Comparison of ENCODE assay signal across 19 cellular contexts in genomic region chr7:151255390-151255789, GRCh38. TPM values are rescaled to one million over a fixed set of nuclear protein-coding genes. Genes with fewer than 3 reads are reported as not detected.
DNase-seq lines count a peak whose midpoint lies in the region; ATAC-seq, FAIRE-seq and TF ChIP-seq lines count a peak whose summit lies in the region.
"Had no signal": no experiment of that assay in that cellular context is flagged by ENCODE, and none has a peak within 500 bp of the region (broad histone marks: within the 10 kb centered on the region; RNA-seq: fewer than 3 reads in every experiment).

No MANE protein-coding gene starts in this region.

- no peak overlapping the region for H3K56ac ChIP-seq in IMR-90 (ENCODE audit: extremely low read depth, insufficient read depth, low read length)
- H3K56ac ChIP-seq in H1 (replicated peaks; ENCODE audit: insufficient read length, low read depth, low read length) = no peak overlapping the region

- H3K4me1 ChIP-seq in IMR-90 (ENCODE audit: control insufficient read depth, insufficient read depth, low read length) = peaks cover 15% of the 10 kb centered on the region
- peaks cover 0 to 23% (median 16%) of the 10 kb centered on the region in 4 experiments; a peak in 6 of 7 replicates for H3K4me1 ChIP-seq in H1 (replicated peaks in 1 of 4; ENCODE audit: control insufficient read depth in 3 of 4, insufficient read depth in 4 of 4, low read length in 3 of 4)
- peaks cover 23% of the 10 kb centered on the region for H3K4me1 ChIP-seq in neural progenitor cell
- H3K4me1 ChIP-seq in esophagus muscularis mucosa = peaks cover 25 to 34% (median 28%) of the 10 kb centered on the region in 4 donors

- TF ChIP-seq CTCF in IMR-90 (conservative IDR thresholded peaks at IDR 0.05; ENCODE audit: low read depth, low read length) (no peak), H1 (IDR thresholded peaks at IDR 0.05; ENCODE audit: control extremely low read depth in 1 of 3, insufficient read depth in 1 of 3, low read depth in 1 of 3, low read length in 3 of 3) (no peak), neural progenitor cell (IDR thresholded peaks at IDR 0.05) (no peak), type B pancreatic cell (conservative IDR thresholded peaks at IDR 0.05) (no peak), esophagus muscularis mucosa (IDR thresholded peaks at IDR 0.05) (no peak)

- TF ChIP-seq RAD21 in IMR-90 (IDR thresholded peaks at IDR 0.05; ENCODE audit: low read length) (no peak), H1 (IDR thresholded peaks at IDR 0.05 in 1 of 2, conservative IDR thresholded peaks at IDR 0.05 in 1 of 2; ENCODE audit: low read depth in 2 of 2, low read length in 2 of 2) (no peak)

- H3K27ac Mint-ChIP-seq in neural progenitor cell (peak overlapping the region; percentile 79), type B pancreatic cell (peak overlapping the region; percentile 48)
- H3K27ac Mint-ChIP-seq: CD4-positive, alpha-beta memory T cell; HFFc6 had no signal

- DNase-seq in IMR-90 (no peak), H1 (ENCODE audit: low read depth in 1 of 2, low spot score in 2 of 2) (no peak), neural progenitor cell (ENCODE audit: low spot score) (no peak), type B pancreatic cell (ENCODE audit: extremely low spot score, unreplicated experiment) (no peak), esophagus muscularis mucosa (ENCODE audit: extremely low spot score) (no peak), GM03348 (ENCODE audit: low spot score) (no peak)
- DNase-seq: BE2C, DMS79 treated with DMSO at 0.1 percent for 48 hours, EL, GOT3, HCEC 1CT, HFFc6 had no signal

- WGBS in IMR-90 (ENCODE audit: extremely low coverage in 2 of 2, insufficient read length in 1 of 2), 2 experiments = 74% methylated on average over 7 of the region's 7 CpGs; no CpG with 5 or more reads in 1 of the 2 experiments
- WGBS in H1 (ENCODE audit: extremely low coverage in 1 of 2, insufficient coverage in 1 of 2, insufficient read length in 1 of 2, insufficient replicate concordance in 2 of 2, low coverage in 1 of 2, low lambda C conversion rate in 2 of 2, missing lambda C conversion rate in 1 of 2), 2 experiments = 80% methylated on average over 7 of the region's 7 CpGs; no CpG with 5 or more reads in 1 of the 2 experiments
- WGBS in esophagus muscularis mucosa = 70% methylated on average over 7 of the region's 7 CpGs

- no peaks in the 10 kb centered on the region for H3K36me3 Mint-ChIP-seq in neural progenitor cell
- H3K36me3 Mint-ChIP-seq in type B pancreatic cell = no peaks in the 10 kb centered on the region
- H3K36me3 Mint-ChIP-seq: CD4-positive, alpha-beta memory T cell had no signal

- H3K9me1 ChIP-seq in IMR-90 (ENCODE audit: insufficient read depth, low read length) = peaks cover 5% of the 10 kb centered on the region; the same call in 1 of the 2 replicates

- H2AFZ ChIP-seq in IMR-90 (replicated peaks; ENCODE audit: low read length, poor library complexity) (peak overlapping the region; percentile 23), H1 (ENCODE audit: low read length) (no peak overlapping the region), neural progenitor cell (replicated peaks) (no peak overlapping the region)

- H3K27ac ChIP-seq in IMR-90 (ENCODE audit: insufficient read depth, low read length) (no peak overlapping the region), H1 (ENCODE audit: low read depth, low read length) (no peak overlapping the region), neural progenitor cell (no peak overlapping the region), esophagus muscularis mucosa (replicated peaks in 1 of 4) (no peak overlapping the region)
- H3K27ac ChIP-seq: C4-2B, HL-60 had no signal

- H3K4me3 ChIP-seq in IMR-90 (ENCODE audit: insufficient read depth, low read depth, low read length) (no peak overlapping the region), H1 (ENCODE audit: extremely low read depth in 1 of 4, insufficient read depth in 2 of 4, low read depth in 3 of 4, low read length in 4 of 4) (no peak overlapping the region), neural progenitor cell (no peak overlapping the region), esophagus muscularis mucosa (no peak overlapping the region)

- H3K27me3 ChIP-seq in IMR-90 (ENCODE audit: control insufficient read depth, insufficient read depth, low read length) (peaks cover 15% of the 10 kb centered on the region), H1 (replicated peaks in 1 of 4; ENCODE audit: control insufficient read depth in 3 of 4, extremely low read depth in 1 of 4, insufficient read depth in 3 of 4, low read length in 3 of 4) (peaks cover 3 to 25% (median 19%) of the 10 kb centered on the region in 4 experiments), neural progenitor cell (peaks cover 36% of the 10 kb centered on the region), esophagus muscularis mucosa (no peaks in the 10 kb centered on the region)

- POLR2A ChIA-PET in IMR-90 (lab: Charles Lee; ENCODE audit: unreplicated experiment) (no interaction called here), H1 (lab: Charles Lee; ENCODE audit: partially characterized antibody) (interaction anchor here (0.9 to 1.7 kb wide), 3 partner anchors 12 to 45 kb away, joined by 3 to 5 read pairs (median 4); partner anchors contain the start of gene H2BK1)

- no peaks in the 10 kb centered on the region for H3K9me3 ChIP-seq in IMR-90 (ENCODE audit: control insufficient read depth, insufficient read depth, low read length)
- H3K9me3 ChIP-seq in H1 (ENCODE audit: insufficient read depth in 2 of 2, low read depth in 1 of 2, low read length in 1 of 2) = no peaks in the 10 kb centered on the region
- H3K9me3 ChIP-seq in neural progenitor cell (ENCODE audit: low read depth) = no peaks in the 10 kb centered on the region
- no peaks in the 10 kb centered on the region for H3K9me3 ChIP-seq in esophagus muscularis mucosa
- H3K9me3 ChIP-seq: BE2C had no signal

- CTCF ChIA-PET in IMR-90 (lab: Yijun Ruan, JAX) = no interaction called here
- CTCF ChIA-PET in H1 (lab: Charles Lee; ENCODE audit: partially characterized antibody) = interaction anchor here (0.6 to 3.3 kb wide), 5 partner anchors 10 to 46 kb away, joined by 3 to 21 read pairs (median 4); no protein-coding TSS in a partner anchor

- H3K23ac ChIP-seq in IMR-90 (ENCODE audit: low read depth, low read length) = no peak overlapping the region
- H3K23ac ChIP-seq in H1 (ENCODE audit: insufficient read length) = no peak overlapping the region

- H4K91ac ChIP-seq in IMR-90 (ENCODE audit: insufficient read depth, low read depth, low read length) (no peak overlapping the region), H1 (replicated peaks; ENCODE audit: insufficient read length, low read length) (no peak overlapping the region)

- H3K4ac ChIP-seq in IMR-90 (ENCODE audit: low read depth, low read length) (no peak overlapping the region), H1 (replicated peaks; ENCODE audit: insufficient read length, low read depth, low read length) (no peak overlapping the region)

- peaks cover 25% of the 10 kb centered on the region for H3K27me3 Mint-ChIP-seq in neural progenitor cell (ENCODE audit: insufficient read depth, low read depth)
- peaks cover 40% of the 10 kb centered on the region for H3K27me3 Mint-ChIP-seq in type B pancreatic cell

- H3K4me1 Mint-ChIP-seq in neural progenitor cell (peaks cover 43% of the 10 kb centered on the region), type B pancreatic cell (ENCODE audit: unreplicated experiment) (peaks cover 18% of the 10 kb centered on the region)

- peaks cover 13% of the 10 kb centered on the region; the same call in 1 of the 2 replicates for H3K23me2 ChIP-seq in H1 (ENCODE audit: low read depth, low read length)

- in situ Hi-C loops in IMR-90 (cut with MboI; ENCODE audit: low sequenced_read_pairs) = no loop called here

- no peak for TF ChIP-seq POLR2A in IMR-90 (IDR thresholded peaks at IDR 0.05; ENCODE audit: low read depth, low read length)
- no peak for TF ChIP-seq POLR2A in H1 (IDR thresholded peaks at IDR 0.05; ENCODE audit: control extremely low read depth in 1 of 2, low read depth in 2 of 2, low read length in 2 of 2)
- no peak for TF ChIP-seq POLR2A in esophagus muscularis mucosa (IDR thresholded peaks at IDR 0.05; ENCODE audit: low read depth)

- no peak for TF ChIP-seq EP300 in H1 (IDR thresholded peaks at IDR 0.05; ENCODE audit: borderline replicate concordance in 1 of 2, low read depth in 2 of 2, low read length in 2 of 2)
- no peak for TF ChIP-seq EP300 in esophagus muscularis mucosa (IDR thresholded peaks at IDR 0.05)

- H3K79me1 ChIP-seq in IMR-90 (ENCODE audit: low read depth in 1 of 2, low read length in 2 of 2) (peaks cover 4 to 21% of the 10 kb centered on the region in 2 experiments; a peak in 2 of 4 replicates), H1 (ENCODE audit: low read depth, low read length) (no peaks in the 10 kb centered on the region)

- no peak overlapping the region for H2BK15ac ChIP-seq in IMR-90 (ENCODE audit: low read depth, low read length)
- no peak overlapping the region for H2BK15ac ChIP-seq in H1 (ENCODE audit: low read length)

- intact Hi-C loops in IMR-90 (cut with micrococcal nuclease) (no loop called here), esophagus muscularis mucosa (cut with DNase I) (no loop called here)

- H3K4me3 Mint-ChIP-seq in neural progenitor cell (peak overlapping the region; percentile 33), type B pancreatic cell (peak overlapping the region; percentile 33)
- H3K4me3 Mint-ChIP-seq: CD4-positive, alpha-beta memory T cell; HFFc6 had no signal

- no peak overlapping the region for H2AK5ac ChIP-seq in IMR-90 (ENCODE audit: low read depth, low read length)
- H2AK5ac ChIP-seq in H1 (ENCODE audit: low read depth, low read length) = 0 out of 2 replicates have a peak overlapping the region, but pooled peaks have one; percentile 39

- no peak overlapping the region for H3K14ac ChIP-seq in IMR-90 (replicated peaks; ENCODE audit: low read depth, low read length)
- no peak overlapping the region for H3K14ac ChIP-seq in H1 (ENCODE audit: insufficient read length)

- H3K36me3 ChIP-seq in IMR-90 (ENCODE audit: control insufficient read depth, insufficient read depth, low read length) (no peaks in the 10 kb centered on the region), H1 (ENCODE audit: control insufficient read depth in 2 of 4, insufficient read depth in 4 of 4, low read length in 3 of 4) (no peaks in the 10 kb centered on the region), neural progenitor cell (no peaks in the 10 kb centered on the region), esophagus muscularis mucosa (no peaks in the 10 kb centered on the region)
- H3K36me3 ChIP-seq: BE2C had no signal

- H2BK12ac ChIP-seq in H1 (ENCODE audit: low read depth, low read length) = no peak overlapping the region; the same call in 1 of the 2 replicates

- H2BK5ac ChIP-seq in IMR-90 (ENCODE audit: low read depth, low read length, poor library complexity, severe bottlenecking) (no peak overlapping the region), H1 (ENCODE audit: low read depth, low read length) (no peak overlapping the region)

- H2BK120ac ChIP-seq in IMR-90 (ENCODE audit: low read depth, low read length) (no peak overlapping the region), H1 (replicated peaks; ENCODE audit: low read depth, low read length) (no peak overlapping the region)

- no peak overlapping the region for H3K4me2 ChIP-seq in IMR-90 (ENCODE audit: low read depth, low read length)
- no peak overlapping the region for H3K4me2 ChIP-seq in H1 (ENCODE audit: insufficient read depth in 1 of 2, low read depth in 2 of 2, low read length in 2 of 2)
- no peak overlapping the region for H3K4me2 ChIP-seq in neural progenitor cell

- H3K79me2 ChIP-seq in H1 (ENCODE audit: control insufficient read depth in 1 of 2, insufficient read depth in 2 of 2, low read length in 2 of 2) (no peaks in the 10 kb centered on the region), neural progenitor cell (ENCODE audit: low read depth) (no peaks in the 10 kb centered on the region)

- no peak overlapping the region for H2AK9ac ChIP-seq in IMR-90 (replicated peaks; ENCODE audit: low read depth, low read length, poor library complexity)

- ATAC-seq in IMR-90 (ENCODE audit: low read depth) = no peak
- no peak for ATAC-seq in GM21737 (IDR thresholded peaks at IDR 0.05; ENCODE audit: unreplicated experiment)

- H4K8ac ChIP-seq in IMR-90 (ENCODE audit: low read depth in 2 of 2, low read length in 2 of 2) (no peak overlapping the region), H1 (ENCODE audit: extremely low read depth, insufficient read depth, low read length) (no peak overlapping the region; the same call in 1 of the 2 replicates)

- H4K5ac ChIP-seq in IMR-90 (ENCODE audit: low read depth, low read length) (no peak overlapping the region), H1 (ENCODE audit: insufficient read length, low read depth, low read length) (no peak overlapping the region)

- FAIRE-seq in H1 (lab: Jason Lieb, UNC) = no peak
- FAIRE-seq: A204.1, G401.6, GM12892 had no signal

- no TSS peak for BruUV-seq in IMR-90 (replicated peaks; lab: Mats Ljungman, UMichigan)

- dilution Hi-C loops in IMR-90 (cut with HindIII; ENCODE audit: low sequenced_read_pairs, unreplicated experiment) = no loop called here

- H3K9ac ChIP-seq in IMR-90 (ENCODE audit: low read depth, low read length) = no peak overlapping the region
- H3K9ac ChIP-seq in H1 (replicated peaks in 1 of 4; ENCODE audit: extremely low read depth in 1 of 4, low read depth in 3 of 4, low read length in 3 of 4) = no peak overlapping the region
- no peak overlapping the region for H3K9ac ChIP-seq in neural progenitor cell

- H4K20me1 ChIP-seq in IMR-90 (ENCODE audit: insufficient read depth, low read length) (no peaks in the 10 kb centered on the region), H1 (replicated peaks in 1 of 2; ENCODE audit: control insufficient read depth in 1 of 2, insufficient read depth in 2 of 2, low read length in 2 of 2) (no peaks in the 10 kb centered on the region), neural progenitor cell (ENCODE audit: low read depth) (no peaks in the 10 kb centered on the region)

- H3K18ac ChIP-seq in IMR-90 (ENCODE audit: low read depth, low read length) (no peak overlapping the region), H1 (ENCODE audit: extremely low read depth, low read length) (no peak overlapping the region)

- no peak overlapping the region for H2BK20ac ChIP-seq in IMR-90 (ENCODE audit: low read depth, low read length)
- H2BK20ac ChIP-seq in H1 (ENCODE audit: low read length) = no peak overlapping the region

- peaks cover 24% of the 10 kb centered on the region for H3F3A ChIP-seq in neural progenitor cell (ENCODE audit: low read depth)

- H3K9me3 Mint-ChIP-seq in neural progenitor cell (no peaks in the 10 kb centered on the region), type B pancreatic cell (no peaks in the 10 kb centered on the region)
- H3K9me3 Mint-ChIP-seq: CD4-positive, alpha-beta memory T cell; HFFc6 had no signal

RNA-seq across cellular contexts. Expression of gene SMARCD3, which starts 6.9 kb away (rescaled TPM):
- total RNA-seq in IMR-90 (2012; rRNA removed) (33.1 and 37.5 TPM in 2 replicates), neural progenitor cell (ENCODE audit: low replicate concordance) (11.0 and 23.6 TPM in 2 replicates), type B pancreatic cell (ENCODE audit: low replicate concordance) (20.0 and 58.4 TPM in 2 replicates), esophagus muscularis mucosa (10 to 100 TPM; 25.3 to 43.4 (median 40.6) TPM)
- polyA plus RNA-seq in IMR-90 (2012; rRNA removed) (43.8 and 48.5 TPM in 2 replicates), H1 (2011; rRNA removed) (5.6 and 6.2 TPM in 2 replicates)
- 28.8 and 30.9 TPM in 2 replicates for polyA plus RNA-seq in IMR-90 (2012; cell fraction: cytosol; rRNA removed)
- polyA plus RNA-seq in IMR-90 (2012; cell fraction: nucleus; rRNA removed; ENCODE audit: low replicate concordance) = 250 and 259 TPM in 2 replicates
- total RNA-seq in H1 (2021; fragmentation: NEBNext Ultra II Directional; extraction: Animal tissue kit (Norgen Biotek cat#: 25700)) = 3.0 and 4.6 TPM in 2 replicates
- 4.5 TPM for polyA plus RNA-seq in H1 (2011; cell fraction: cytosol; rRNA removed)
- 15.3 TPM for polyA plus RNA-seq in H1 (2011; cell fraction: nucleus; rRNA removed)
- 8.3 to 10.0 TPM (median 9.5 TPM) in 4 replicates for polyA plus RNA-seq in H1 (2012, experiment 1 of 2)
- 7.5 TPM for polyA plus RNA-seq in H1 (2012, experiment 2 of 2)
- polyA plus RNA-seq in H1 (2013, experiment 1 of 2) = 3.9 TPM
- 4.3 TPM for polyA plus RNA-seq in H1 (2013, experiment 2 of 2)
- polyA minus RNA-seq in H1 (2011; rRNA and poly(A)+ RNA removed) = 1.6 and 2.0 TPM in 2 replicates
- 2.9 TPM for polyA minus RNA-seq in H1 (2011; cell fraction: cytosol; rRNA and poly(A)+ RNA removed)
- 3.2 TPM for polyA minus RNA-seq in H1 (2011; cell fraction: nucleus; rRNA and poly(A)+ RNA removed)

RNA-seq across cellular contexts. Expression of gene CHPF2, which starts 23.1 kb away (rescaled TPM):
- total RNA-seq in IMR-90 (2012; rRNA removed) (26.2 and 26.9 TPM in 2 replicates), neural progenitor cell (ENCODE audit: low replicate concordance) (8.8 and 18.3 TPM in 2 replicates), type B pancreatic cell (ENCODE audit: low replicate concordance) (44.4 and 54.7 TPM in 2 replicates), esophagus muscularis mucosa (10 to 100 TPM; 23.7 to 39.4 (median 26.8) TPM)
- polyA plus RNA-seq in IMR-90 (2012; rRNA removed) (77.0 and 80.0 TPM in 2 replicates), H1 (2011; rRNA removed) (14.4 and 20.0 TPM in 2 replicates)
- 51.8 and 111 TPM in 2 replicates for polyA plus RNA-seq in IMR-90 (2012; cell fraction: cytosol; rRNA removed)
- polyA plus RNA-seq in IMR-90 (2012; cell fraction: nucleus; rRNA removed; ENCODE audit: low replicate concordance) = 105 and 225 TPM in 2 replicates
- total RNA-seq in H1 (2021; fragmentation: NEBNext Ultra II Directional; extraction: Animal tissue kit (Norgen Biotek cat#: 25700)) = 20.6 and 20.8 TPM in 2 replicates
- polyA plus RNA-seq in H1 (2011; cell fraction: cytosol; rRNA removed) = 14.8 TPM
- polyA plus RNA-seq in H1 (2011; cell fraction: nucleus; rRNA removed) = 58.8 TPM
- 9.2 to 13.6 TPM (median 11.2 TPM) in 4 replicates for polyA plus RNA-seq in H1 (2012, experiment 1 of 2)
- 11.2 TPM for polyA plus RNA-seq in H1 (2012, experiment 2 of 2)
- 18.0 TPM for polyA plus RNA-seq in H1 (2013, experiment 1 of 2)
- 16.2 TPM for polyA plus RNA-seq in H1 (2013, experiment 2 of 2)
- polyA minus RNA-seq in H1 (2011; rRNA and poly(A)+ RNA removed) = 11.1 and 11.4 TPM in 2 replicates
- polyA minus RNA-seq in H1 (2011; cell fraction: cytosol; rRNA and poly(A)+ RNA removed) = 12.2 TPM
- polyA minus RNA-seq in H1 (2011; cell fraction: nucleus; rRNA and poly(A)+ RNA removed) = 30.6 TPM

RNA-seq across cellular contexts. Expression of gene ABCF2, which starts 28.4 kb away (rescaled TPM):
- total RNA-seq in IMR-90 (2012; rRNA removed) (100 and 103 TPM in 2 replicates), neural progenitor cell (ENCODE audit: low replicate concordance) (31.3 and 40.7 TPM in 2 replicates), type B pancreatic cell (ENCODE audit: low replicate concordance) (35.9 and 46.5 TPM in 2 replicates), esophagus muscularis mucosa (10 to 100 TPM; 33.8 to 53.2 (median 39.0) TPM)
- polyA plus RNA-seq in IMR-90 (2012; rRNA removed) (40.3 and 46.2 TPM in 2 replicates), H1 (2011; rRNA removed) (26.4 and 28.0 TPM in 2 replicates)
- 20.3 and 26.3 TPM in 2 replicates for polyA plus RNA-seq in IMR-90 (2012; cell fraction: cytosol; rRNA removed)
- 31.5 and 41.9 TPM in 2 replicates for polyA plus RNA-seq in IMR-90 (2012; cell fraction: nucleus; rRNA removed; ENCODE audit: low replicate concordance)
- total RNA-seq in H1 (2021; fragmentation: NEBNext Ultra II Directional; extraction: Animal tissue kit (Norgen Biotek cat#: 25700)) = 51.0 and 55.0 TPM in 2 replicates
- polyA plus RNA-seq in H1 (2011; cell fraction: cytosol; rRNA removed) = 37.0 TPM
- 35.9 TPM for polyA plus RNA-seq in H1 (2011; cell fraction: nucleus; rRNA removed)
- polyA plus RNA-seq in H1 (2012, experiment 1 of 2) = 39.3 to 51.3 TPM (median 45.8 TPM) in 4 replicates
- polyA plus RNA-seq in H1 (2012, experiment 2 of 2) = 32.1 TPM
- 25.2 TPM for polyA plus RNA-seq in H1 (2013, experiment 1 of 2)
- polyA plus RNA-seq in H1 (2013, experiment 2 of 2) = 22.6 TPM
- polyA minus RNA-seq in H1 (2011; rRNA and poly(A)+ RNA removed) = 48.3 and 59.3 TPM in 2 replicates
- 20.2 TPM for polyA minus RNA-seq in H1 (2011; cell fraction: cytosol; rRNA and poly(A)+ RNA removed)
- polyA minus RNA-seq in H1 (2011; cell fraction: nucleus; rRNA and poly(A)+ RNA removed) = 23.9 TPM

RNA-seq across cellular contexts. Expression of gene H2BK1, which starts 45.1 kb away (rescaled TPM):
- not detected in 2 replicates for total RNA-seq in IMR-90 (2012; rRNA removed)
- not detected in 2 replicates for polyA plus RNA-seq in IMR-90 (2012; rRNA removed)
- not detected in 2 replicates for polyA plus RNA-seq in IMR-90 (2012; cell fraction: cytosol; rRNA removed)
- not detected in 2 replicates for polyA plus RNA-seq in IMR-90 (2012; cell fraction: nucleus; rRNA removed; ENCODE audit: low replicate concordance)
- total RNA-seq in H1 (2021; fragmentation: NEBNext Ultra II Directional; extraction: Animal tissue kit (Norgen Biotek cat#: 25700)) = not detected in 2 replicates
- polyA plus RNA-seq in H1 (2011; rRNA removed) = not detected in 2 replicates
- not detected for polyA plus RNA-seq in H1 (2011; cell fraction: cytosol; rRNA removed)
- not detected for polyA plus RNA-seq in H1 (2011; cell fraction: nucleus; rRNA removed)
- polyA plus RNA-seq in H1 (2012, experiment 1 of 2) = not detected in 4 replicates
- not detected for polyA plus RNA-seq in H1 (2012, experiment 2 of 2)
- not detected for polyA plus RNA-seq in H1 (2013, experiment 1 of 2)
- polyA plus RNA-seq in H1 (2013, experiment 2 of 2) = not detected
- not detected in 2 replicates for polyA minus RNA-seq in H1 (2011; rRNA and poly(A)+ RNA removed)
- polyA minus RNA-seq in H1 (2011; cell fraction: cytosol; rRNA and poly(A)+ RNA removed) = not detected
- 2.0 TPM for polyA minus RNA-seq in H1 (2011; cell fraction: nucleus; rRNA and poly(A)+ RNA removed)
- total RNA-seq in neural progenitor cell (ENCODE audit: low replicate concordance) = not detected in 2 replicates
- total RNA-seq in type B pancreatic cell (ENCODE audit: low replicate concordance) = not detected in 2 replicates
- total RNA-seq in esophagus muscularis mucosa = not detected
- total RNA-seq: HFFc6 had no signal
- polyA plus RNA-seq: CD4-positive, alpha-beta memory T cell had no signal
